ENCODE assay signal across 8 cellular contexts in the genomic region with DNA sequence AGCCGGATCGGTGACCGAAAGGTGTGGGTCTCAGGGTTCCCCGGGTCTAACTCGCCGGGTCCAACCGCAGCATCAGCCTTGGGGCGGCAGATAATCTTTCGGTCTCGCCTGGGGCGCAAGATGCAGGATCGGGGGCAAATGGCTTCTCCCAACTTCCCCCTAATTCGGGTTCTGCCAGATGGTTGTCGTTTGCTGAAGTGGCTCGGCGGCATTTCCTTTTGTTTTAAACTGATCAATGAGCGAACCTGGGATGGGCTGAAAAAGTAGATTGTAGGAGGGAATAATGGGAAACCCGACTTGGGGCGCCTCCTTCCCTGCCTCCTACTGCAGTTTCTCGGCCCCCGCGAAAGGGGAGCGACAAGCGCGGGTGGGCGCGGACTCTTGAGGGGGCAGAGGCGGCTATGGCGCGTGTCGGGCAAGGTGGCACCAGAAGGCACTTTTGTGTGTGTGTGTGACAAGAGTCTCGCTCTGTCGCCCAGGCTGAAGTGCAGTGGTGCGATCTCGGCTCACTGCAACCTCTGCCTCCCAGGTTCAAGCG. TPM values are rescaled to one million over a fixed set of nuclear protein-coding genes. Genes with fewer than 3 reads are reported as not detected.
DNase-seq lines count a peak whose midpoint lies in the region; ATAC-seq and TF ChIP-seq lines count a peak whose summit lies in the region.

No MANE protein-coding gene starts in this region.

- H4K20me1 ChIP-seq in MM.1S (ENCODE audit: insufficient read depth, low read length): no peaks in the 10 kb centered on the region

- TF ChIP-seq CTCF in BJ (IDR thresholded peaks at IDR 0.05; ENCODE audit: insufficient read depth, low read depth, low read length) (no peak), MM.1S (IDR thresholded peaks at IDR 0.05; ENCODE audit: low read length) (no peak), esophagus squamous epithelium (IDR thresholded peaks at IDR 0.05) (no peak), nephron progenitor cell (IDR thresholded peaks at IDR 0.05) (no peak)

- H3K4me3 ChIP-seq in BJ (ENCODE audit: low read depth, low read length) (peak overlapping the region; percentile 92), MM.1S (ENCODE audit: low read length) (peak overlapping the region; percentile 14; the same call in 1 of the 2 replicates), esophagus squamous epithelium (peak overlapping the region; percentile 36 to 79 (median 60))

- H3K4me1 ChIP-seq in MM.1S (ENCODE audit: low read length): 0 out of 2 replicates have a peak, but pooled peaks cover 3% of the 10 kb centered on the region
- peaks cover 25 to 83% (median 49%) of the 10 kb centered on the region in 3 donors for H3K4me1 ChIP-seq in esophagus squamous epithelium

- TF ChIP-seq POLR2A in esophagus squamous epithelium (IDR thresholded peaks at IDR 0.05): no peak

- no peak for ATAC-seq in GM19455 (IDR thresholded peaks at IDR 0.05; ENCODE audit: unreplicated experiment)

- CTCF ChIA-PET in BJ (lab: Yijun Ruan, JAX): interaction anchor here (0.6 to 5.5 kb wide), 35 partner anchors 10 to 1520 kb away, joined by 3 to 57 read pairs (median 5); no protein-coding TSS in a partner anchor

- peaks cover 29% of the 10 kb centered on the region for H3K9me3 Mint-ChIP-seq in nephron progenitor cell
- H3K9me3 Mint-ChIP-seq in activated T-helper 2 cell treated with anti-CD3 and anti-CD28 coated beads, Interferon-gamma antibody, Interleukin-2, Interleukin-4, amounts not matched to agents 10 μg/mL and 5 μg/mL and 100 μg/mL, durations not matched to agents 14 hours and 24 hours and 36 hours: no peaks in the 10 kb centered on the region

- H3K9me3 ChIP-seq in MM.1S (replicated peaks; ENCODE audit: insufficient read depth, low read length): no peaks in the 10 kb centered on the region
- no peaks in the 10 kb centered on the region for H3K9me3 ChIP-seq in esophagus squamous epithelium

- no peaks in the 10 kb centered on the region for H3K9me2 ChIP-seq in MM.1S (replicated peaks; ENCODE audit: insufficient read depth, low read length)

- H3K27ac ChIP-seq in MM.1S (ENCODE audit: low read length) (no peak overlapping the region), esophagus squamous epithelium (peak overlapping the region; percentile 88 to 91 (median 88))

- intact Hi-C loops in esophagus squamous epithelium (cut with DNase I): loop anchor here (10.0 kb wide), 2 partner anchors 1037 to 1857 kb away; no protein-coding TSS in a partner anchor
- intact Hi-C loops in activated T-helper 2 cell treated with anti-CD3 and anti-CD28 coated beads, Interferon-gamma antibody, Interleukin-2, Interleukin-4, amounts not matched to agents 10 μg/mL and 5 μg/mL and 100 μg/mL, durations not matched to agents 14 hours and 24 hours and 36 hours (cut with micrococcal nuclease): loop anchor here (5.0 to 10.0 kb wide), 3 partner anchors 857 to 1855 kb away; partner anchors contain the start of gene FIP1L1

- no peak overlapping the region for H2AFZ ChIP-seq in MM.1S (ENCODE audit: low read length)

- H3K36me3 ChIP-seq in BJ (ENCODE audit: control insufficient read depth, insufficient read depth, low read length) (peaks cover 10% of the 10 kb centered on the region; the same call in 1 of the 2 replicates), MM.1S (replicated peaks; ENCODE audit: insufficient read depth, low read length) (no peaks in the 10 kb centered on the region), esophagus squamous epithelium (no peaks in the 10 kb centered on the region)

- no peaks in the 10 kb centered on the region for H3K27me3 ChIP-seq in BJ (ENCODE audit: control insufficient read depth, insufficient read depth, low read length)
- H3K27me3 ChIP-seq in MM.1S (replicated peaks; ENCODE audit: insufficient read depth, low read length): peaks cover 45% of the 10 kb centered on the region
- H3K27me3 ChIP-seq in esophagus squamous epithelium: peaks cover 0 to 93% (median 31%) of the 10 kb centered on the region in 4 donors

- peak overlapping the region; percentile 64 for H3K27ac Mint-ChIP-seq in nephron progenitor cell
- no peak overlapping the region for H3K27ac Mint-ChIP-seq in activated T-helper 2 cell treated with anti-CD3 and anti-CD28 coated beads, Interferon-gamma antibody, Interleukin-2, Interleukin-4, amounts not matched to agents 10 μg/mL and 5 μg/mL and 100 μg/mL, durations not matched to agents 14 hours and 24 hours and 36 hours

- POLR2A ChIA-PET in BJ (lab: Charles Lee): interaction anchor here (0.6 kb wide), 1 partner anchor 44 kb away, joined by 3 read pairs; no protein-coding TSS in a partner anchor

- 2 to 14% methylated on average over 16 to 19 of the region's 36 CpGs for WGBS in esophagus squamous epithelium, 2 donors

- H3K79me2 ChIP-seq in MM.1S (ENCODE audit: low read length): no peaks in the 10 kb centered on the region

- no peak for DNase-seq in BJ (ENCODE audit: low read depth)
- DNase-seq in MM.1S: no peak
- DNase-seq in esophagus squamous epithelium (lab: John Stamatoyannopoulos, UW): no peak
- DNase-seq in nephron progenitor cell: no peak
- no peak for DNase-seq in SHP77 (lab: John Stamatoyannopoulos, UW)
- DNase-seq in putamen (ENCODE audit: low spot score): no peak
- no peak for DNase-seq in activated T-helper 2 cell treated with anti-CD3 and anti-CD28 coated beads, Interferon-gamma antibody, Interleukin-2, Interleukin-4, amounts not matched to agents 10 μg/mL and 5 μg/mL and 100 μg/mL, durations not matched to agents 14 hours and 24 hours and 36 hours (ENCODE audit: low spot score)

- no peaks in the 10 kb centered on the region for H3F3A ChIP-seq in MM.1S (ENCODE audit: insufficient read depth, low read length)

- H3K4me3 Mint-ChIP-seq in nephron progenitor cell: peak overlapping the region; percentile 94
- no peak overlapping the region for H3K4me3 Mint-ChIP-seq in activated T-helper 2 cell treated with anti-CD3 and anti-CD28 coated beads, Interferon-gamma antibody, Interleukin-2, Interleukin-4, amounts not matched to agents 10 μg/mL and 5 μg/mL and 100 μg/mL, durations not matched to agents 14 hours and 24 hours and 36 hours (ENCODE audit: low read depth)

- peaks cover 48% of the 10 kb centered on the region for H3K4me1 Mint-ChIP-seq in nephron progenitor cell
- H3K4me1 Mint-ChIP-seq in activated T-helper 2 cell treated with anti-CD3 and anti-CD28 coated beads, Interferon-gamma antibody, Interleukin-2, Interleukin-4, amounts not matched to agents 10 μg/mL and 5 μg/mL and 100 μg/mL, durations not matched to agents 14 hours and 24 hours and 36 hours (ENCODE audit: low read depth): peaks cover 25% of the 10 kb centered on the region

- H3K36me3 Mint-ChIP-seq in nephron progenitor cell (ENCODE audit: low read depth): peaks cover 31% of the 10 kb centered on the region
- no peaks in the 10 kb centered on the region for H3K36me3 Mint-ChIP-seq in activated T-helper 2 cell treated with anti-CD3 and anti-CD28 coated beads, Interferon-gamma antibody, Interleukin-2, Interleukin-4, amounts not matched to agents 10 μg/mL and 5 μg/mL and 100 μg/mL, durations not matched to agents 14 hours and 24 hours and 36 hours (ENCODE audit: low read depth)

- H3K4me2 ChIP-seq in MM.1S (ENCODE audit: low read depth, low read length): peak overlapping the region; percentile 32; the same call in 1 of the 2 replicates

- H3K27me3 Mint-ChIP-seq in nephron progenitor cell (ENCODE audit: low read depth, poor library complexity): peaks cover 17% of the 10 kb centered on the region
- H3K27me3 Mint-ChIP-seq in activated T-helper 2 cell treated with anti-CD3 and anti-CD28 coated beads, Interferon-gamma antibody, Interleukin-2, Interleukin-4, amounts not matched to agents 10 μg/mL and 5 μg/mL and 100 μg/mL, durations not matched to agents 14 hours and 24 hours and 36 hours (ENCODE audit: low read depth): peaks cover 66% of the 10 kb centered on the region

- H3K9ac ChIP-seq in MM.1S (ENCODE audit: low read length): no peak overlapping the region

RNA-seq across cellular contexts. Expression of gene PDGFRA, which starts 3.1 kb away (rescaled TPM):
- polyA plus RNA-seq in BJ (2011; rRNA removed): 90.5 and 129 TPM in 2 replicates
- polyA minus RNA-seq in BJ (2011; rRNA and poly(A)+ RNA removed): 84.9 and 119 TPM in 2 replicates
- total RNA-seq in esophagus squamous epithelium: 10 to 100 TPM; 10.8 to 81.8 (median 28.3) TPM
- total RNA-seq in activated T-helper 2 cell treated with anti-CD3 and anti-CD28 coated beads, Interferon-gamma antibody, Interleukin-2, Interleukin-4, amounts not matched to agents 10 μg/mL and 5 μg/mL and 100 μg/mL, durations not matched to agents 14 hours and 24 hours and 36 hours: not detected in 2 replicates

Comparison
In these comparisons a context has a peak if more than half of its experiments do, and no peak if none do; other contexts are left out.
1. H3K4me3 ChIP-seq: peak in every context shown above with its lines; median percentile 92 in BJ; 60 in esophagus squamous epithelium; 14 in MM.1S.
2. RNA of gene PDGFRA, which starts 3.1 kb away (total RNA-seq): 10.8 to 81.8 TPM in esophagus squamous epithelium; not detected in activated T-helper 2 cell treated with anti-CD3 and anti-CD28 coated beads, Interferon-gamma antibody, Interleukin-2, Interleukin-4, amounts not matched to agents 10 μg/mL and 5 μg/mL and 100 μg/mL, durations not matched to agents 14 hours and 24 hours and 36 hours; every median in the first group is over 10 times any median in the second.